In the genomic region with DNA sequence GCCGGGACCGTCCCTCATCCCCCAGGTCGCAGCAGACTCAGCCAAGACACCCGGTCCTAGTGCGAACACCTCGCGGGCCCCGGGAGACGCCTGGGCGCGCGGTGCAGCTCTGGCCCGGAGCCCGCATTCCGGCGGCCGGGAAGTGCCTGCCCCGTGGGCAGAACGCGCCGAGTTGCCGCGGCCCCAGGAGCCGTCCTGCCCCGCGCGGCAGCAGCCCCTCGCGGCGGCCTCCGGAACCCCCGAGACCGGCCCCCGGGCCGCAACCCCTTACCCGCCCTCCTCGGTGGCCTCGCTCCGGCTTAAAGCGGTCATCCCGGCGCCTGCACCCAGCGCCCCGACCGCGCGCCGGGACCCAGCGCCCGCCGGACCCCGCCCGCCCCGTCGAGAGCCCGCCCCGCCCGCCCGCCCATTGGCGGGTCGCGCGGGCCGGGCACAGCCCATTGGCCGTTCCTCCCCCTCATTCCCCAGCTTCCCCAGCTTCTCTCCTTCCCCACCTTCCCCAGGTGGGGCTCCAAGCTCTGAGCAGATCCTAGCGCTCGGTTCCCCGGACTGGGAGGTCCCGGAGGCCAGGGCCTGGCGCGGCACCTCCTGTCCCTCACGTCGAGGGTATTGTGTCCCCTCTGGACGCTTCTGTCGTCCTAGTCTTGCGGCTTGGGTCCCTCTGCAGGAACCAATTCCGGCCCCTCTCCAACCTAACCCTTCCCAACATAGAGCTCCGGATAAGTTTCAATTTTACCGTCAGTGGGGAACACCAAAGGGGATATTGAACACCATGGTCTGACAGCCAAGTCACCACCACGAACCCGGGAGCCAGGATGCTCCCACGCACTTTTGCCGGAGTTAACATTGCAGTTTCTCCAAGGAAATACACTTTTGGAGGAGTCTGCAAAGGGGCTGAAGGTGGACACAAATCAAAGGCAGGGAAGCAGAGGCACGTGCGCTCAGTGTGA, we compare ENCODE assay signal across 9 cellular contexts. TPM values are rescaled to one million over a fixed set of nuclear protein-coding genes. Genes with fewer than 3 reads are reported as not detected.
A peak's percentile ranks its signal among the peaks of the same experiment; 100 is the strongest.
DNase-seq lines count a peak whose midpoint lies in the region; ATAC-seq, FAIRE-seq and TF ChIP-seq lines count a peak whose summit lies in the region.
"Had no signal": no experiment of that assay in that cellular context is flagged by ENCODE, and none has a peak within 500 bp of the region (broad histone marks: within the 10 kb centered on the region; RNA-seq: fewer than 3 reads in every experiment).

A gene (minus strand): TSS at position 328 of the 950 bp plus-strand sequence.

- H3K9me3 ChIP-seq in astrocyte (ENCODE audit: insufficient read depth, low read depth, low read length): no peaks in the 10 kb centered on the region
- H3K9me3 ChIP-seq in iPS-18a (ENCODE audit: control insufficient read depth, low read depth, low read length): no peaks in the 10 kb centered on the region
- H3K9me3 ChIP-seq in smooth muscle cell (replicated peaks; ENCODE audit: low read depth): no peaks in the 10 kb centered on the region

- H3K36me3 ChIP-seq in astrocyte (ENCODE audit: insufficient read depth, low read length) (peaks cover 44% of the 10 kb centered on the region), iPS-18a (ENCODE audit: control insufficient read depth, low read depth, low read length) (peaks cover 38% of the 10 kb centered on the region), smooth muscle cell (ENCODE audit: low read depth) (peaks cover 18% of the 10 kb centered on the region)

- no peaks in the 10 kb centered on the region for H3K27me3 ChIP-seq in astrocyte (ENCODE audit: insufficient read depth, low read length)
- H3K27me3 ChIP-seq in iPS-18a (ENCODE audit: control insufficient read depth, insufficient read depth, low read length): peaks cover 31% of the 10 kb centered on the region
- H3K27me3 ChIP-seq in smooth muscle cell (ENCODE audit: low read depth): no peaks in the 10 kb centered on the region

- DNase-seq in NCI-H146 (lab: John Stamatoyannopoulos, UW): peak; percentile 24
- no peak for DNase-seq in NCI-H146 treated with DMSO at 0.1 percent for 48 hours (lab: John Stamatoyannopoulos, UW; ENCODE audit: unreplicated experiment)
- peak; percentile 62 for DNase-seq in NCI-H226
- peak; percentile 21 for DNase-seq in astrocyte (ENCODE audit: low read depth)
- DNase-seq in smooth muscle cell (lab: John Stamatoyannopoulos, UW; ENCODE audit: unreplicated experiment): no peak
- DNase-seq in effector CD8-positive, alpha-beta T cell (lab: John Stamatoyannopoulos, UW): no peak

- ATAC-seq in GM21529 (IDR thresholded peaks at IDR 0.05; ENCODE audit: unreplicated experiment): no peak

- H3F3A ChIP-seq in smooth muscle cell (ENCODE audit: low read depth): peaks cover 44% of the 10 kb centered on the region

- no peaks in the 10 kb centered on the region for H3K9me3 Mint-ChIP-seq in astrocyte (ENCODE audit: unreplicated experiment)

- H3K79me2 ChIP-seq in astrocyte (ENCODE audit: insufficient read depth, low read length): peaks cover 15% of the 10 kb centered on the region
- no peaks in the 10 kb centered on the region for H3K79me2 ChIP-seq in smooth muscle cell (ENCODE audit: low read depth)

- H3K4me1 ChIP-seq in astrocyte (ENCODE audit: insufficient read depth, low read length) (peaks cover 7% of the 10 kb centered on the region), iPS-18a (ENCODE audit: control insufficient read depth, low read depth, low read length) (peaks cover 4% of the 10 kb centered on the region), smooth muscle cell (ENCODE audit: low read depth) (no peaks in the 10 kb centered on the region)

- peak within 1 kb of the TSS; percentile 81 for H3K4me2 ChIP-seq in astrocyte (ENCODE audit: low read length)
- peak within 1 kb of the TSS; percentile 81 for H3K4me2 ChIP-seq in smooth muscle cell

- H3K4me1 Mint-ChIP-seq in astrocyte (ENCODE audit: low read depth, unreplicated experiment): peaks cover 16% of the 10 kb centered on the region

- no peak for FAIRE-seq in astrocyte (lab: Jason Lieb, UNC)

- H3K9ac ChIP-seq in astrocyte (ENCODE audit: low read length) (no peak within 1 kb of the TSS), iPS-18a (ENCODE audit: low read length) (no peak within 1 kb of the TSS), smooth muscle cell (ENCODE audit: low read depth) (no peak within 1 kb of the TSS)

- H3K27ac ChIP-seq in astrocyte (ENCODE audit: low read depth, low read length) (no peak within 1 kb of the TSS), iPS-18a (ENCODE audit: low read length) (no peak within 1 kb of the TSS), smooth muscle cell (ENCODE audit: low read depth) (no peak within 1 kb of the TSS)
- H3K27ac ChIP-seq: C4-2B had no signal

- peak within 1 kb of the TSS; percentile 64 for H3K4me3 Mint-ChIP-seq in astrocyte (ENCODE audit: unreplicated experiment)

- H3K36me3 Mint-ChIP-seq in astrocyte (ENCODE audit: low read depth, unreplicated experiment): peaks cover 17% of the 10 kb centered on the region

- 12% methylated on average over 37 of the region's 85 CpGs for WGBS in smooth muscle cell (ENCODE audit: low lambda C conversion rate)

- peak within 1 kb of the TSS; percentile 80 for H3K27ac Mint-ChIP-seq in astrocyte (ENCODE audit: unreplicated experiment)

- peak within 1 kb of the TSS; percentile 34 for H2AFZ ChIP-seq in astrocyte (ENCODE audit: low read depth, low read length)
- H2AFZ ChIP-seq in smooth muscle cell (ENCODE audit: low read depth): no peak within 1 kb of the TSS

- H3K4me3 ChIP-seq in astrocyte (ENCODE audit: insufficient read depth, low read depth, low read length) (no peak within 1 kb of the TSS), iPS-18a (ENCODE audit: low read length) (peak within 1 kb of the TSS; percentile 67), smooth muscle cell (peak within 1 kb of the TSS; percentile 41)

- peaks cover 59% of the 10 kb centered on the region for H4K20me1 ChIP-seq in astrocyte (ENCODE audit: insufficient read depth, low read length)
- peaks cover 49% of the 10 kb centered on the region for H4K20me1 ChIP-seq in smooth muscle cell (ENCODE audit: low read depth)

- H3K27me3 Mint-ChIP-seq in astrocyte (ENCODE audit: low read depth, unreplicated experiment): no peaks in the 10 kb centered on the region

- TF ChIP-seq CTCF in astrocyte (IDR thresholded peaks at IDR 0.05; ENCODE audit: insufficient read depth, low read depth, low read length): no peak
- TF ChIP-seq CTCF in smooth muscle cell (IDR thresholded peaks at IDR 0.05; ENCODE audit: borderline replicate concordance, insufficient read depth, poor library complexity, severe bottlenecking): no peak

RNA-seq across cellular contexts. Expression of the gene that starts here (rescaled TPM):
- total RNA-seq in astrocyte: 0.68 and 0.77 TPM in 2 replicates
- 2.1 and 2.9 TPM in 2 replicates for total RNA-seq in smooth muscle cell
- 0.54 and 2.9 TPM in 2 replicates for polyA plus RNA-seq in smooth muscle cell

Comparison
In these comparisons a context has a peak if more than half of its experiments do, and no peak if none do; other contexts are left out.
1. DNase-seq: peak in NCI-H146 (single experiment) and NCI-H226 (single experiment); none in NCI-H146 treated with DMSO at 0.1 percent for 48 hours (single experiment), smooth muscle cell (single experiment) and effector CD8-positive, alpha-beta T cell (single experiment).
2. Peak in DNase-seq and H3K4me2 ChIP-seq in astrocyte; RNA of the gene not detected or under 1 TPM.